25 cellular contexts compared by ENCODE assay signal in genomic region chr13:50001287-50001686, GRCh38. TPM values are rescaled to one million over a fixed set of nuclear protein-coding genes. Genes with fewer than 3 reads are reported as not detected.
DNase-seq lines count a peak whose midpoint lies in the region; ATAC-seq and TF ChIP-seq lines count a peak whose summit lies in the region.
"Had no signal": no experiment of that assay in that cellular context is flagged by ENCODE, and none has a peak within 500 bp of the region (broad histone marks: within the 10 kb centered on the region; RNA-seq: fewer than 3 reads in every experiment).

No MANE protein-coding gene starts in this region.

- peaks cover 90% of the 10 kb centered on the region for H3K79me2 ChIP-seq in Loucy (ENCODE audit: insufficient read depth, low read length)

- CTCF ChIA-PET in activated CD4-positive, alpha-beta T cell treated with anti-CD3 and anti-CD28 coated beads, Interleukin-2, amount 10 ng/mL, durations not matched to agents 7 days and 5 days (lab: Charles Lee): no interaction called here

- H3K9ac ChIP-seq in Loucy (ENCODE audit: low read depth, low read length, poor library complexity, severe bottlenecking): no peak overlapping the region
- H3K9ac ChIP-seq: KMS-11 had no signal

- peaks cover 72% of the 10 kb centered on the region for H4K20me1 ChIP-seq in Loucy (ENCODE audit: insufficient read depth, low read length, poor library complexity, severe bottlenecking)

- peak overlapping the region; percentile 86 for H3K4me3 ChIP-seq in Loucy (ENCODE audit: low read length, poor library complexity, severe bottlenecking)
- peak overlapping the region in 1 of 2 donors; percentile 21 for H3K4me3 ChIP-seq in gastroesophageal sphincter
- H3K4me3 ChIP-seq in tibial artery: no peak overlapping the region
- H3K4me3 ChIP-seq: heart left ventricle, PC-9 had no signal

- H3K27ac ChIP-seq in gastroesophageal sphincter (peak overlapping the region; percentile 75 to 100 (median 86)), tibial artery (peak overlapping the region; percentile 36 to 57)
- H3K27ac ChIP-seq: brain microvascular endothelial cell, KMS-11, PC-9 had no signal

- no peaks in the 10 kb centered on the region for H3K27me3 Mint-ChIP-seq in activated CD4-positive, alpha-beta T cell treated with anti-CD3 and anti-CD28 coated beads, Interleukin-2, amount 10 ng/mL, durations not matched to agents 7 days and 5 days
- H3K27me3 Mint-ChIP-seq: activated CD8-positive, alpha-beta memory T cell treated with anti-CD3 and anti-CD28 coated beads, Interleukin-2, amount 10 ng/mL, durations not matched to agents 7 days and 5 days; stimulated activated naive CD8-positive, alpha-beta T cell treated with anti-CD3 and anti-CD28 coated beads, Interleukin-15, Interleukin-2, amounts not matched to agents 100 ng/mL and 50 ng/mL, for 24 hours had no signal

- no peaks in the 10 kb centered on the region for H3K27me3 ChIP-seq in Loucy (ENCODE audit: insufficient read depth, low read length, poor library complexity, severe bottlenecking)
- H3K27me3 ChIP-seq in gastroesophageal sphincter: no peaks in the 10 kb centered on the region
- no peaks in the 10 kb centered on the region for H3K27me3 ChIP-seq in tibial artery
- H3K27me3 ChIP-seq: brain microvascular endothelial cell, heart left ventricle had no signal

- H3K4me1 Mint-ChIP-seq in activated CD4-positive, alpha-beta T cell treated with anti-CD3 and anti-CD28 coated beads, Interleukin-2, amount 10 ng/mL, durations not matched to agents 7 days and 5 days: peaks cover 41% of the 10 kb centered on the region

- peaks cover 46% of the 10 kb centered on the region for H3K36me3 Mint-ChIP-seq in activated CD4-positive, alpha-beta T cell treated with anti-CD3 and anti-CD28 coated beads, Interleukin-2, amount 10 ng/mL, durations not matched to agents 7 days and 5 days (ENCODE audit: low read depth)

- no peak for ATAC-seq in gastroesophageal sphincter
- ATAC-seq: activated CD8-positive, alpha-beta memory T cell treated with anti-CD3 and anti-CD28 coated beads, Interleukin-2, amount 10 ng/mL, durations not matched to agents 7 days and 5 days; heart left ventricle; WTC11 had no signal

- TF ChIP-seq EP300 in gastroesophageal sphincter (IDR thresholded peaks at IDR 0.05): no peak

- H3K4me1 ChIP-seq in Loucy (ENCODE audit: insufficient read depth, low read length, poor library complexity, severe bottlenecking): peaks cover 57% of the 10 kb centered on the region
- H3K4me1 ChIP-seq in gastroesophageal sphincter: peaks cover 0 to 84% (median 33%) of the 10 kb centered on the region in 3 donors
- peaks cover 5 to 73% (median 38%) of the 10 kb centered on the region in 4 donors for H3K4me1 ChIP-seq in tibial artery

- H3K9me3 ChIP-seq in Loucy (ENCODE audit: insufficient read depth, low read depth, low read length): no peaks in the 10 kb centered on the region
- no peaks in the 10 kb centered on the region for H3K9me3 ChIP-seq in gastroesophageal sphincter
- H3K9me3 ChIP-seq in tibial artery: no peaks in the 10 kb centered on the region
- H3K9me3 ChIP-seq: heart left ventricle had no signal

- TF ChIP-seq POLR2A in gastroesophageal sphincter (IDR thresholded peaks at IDR 0.05): no peak

- POLR2A ChIA-PET in activated CD4-positive, alpha-beta T cell treated with anti-CD3 and anti-CD28 coated beads, Interleukin-2, amount 10 ng/mL, durations not matched to agents 7 days and 5 days (lab: Charles Lee): interaction anchor here (0.6 kb wide), 1 partner anchor 910 kb away, joined by 3 read pairs; no protein-coding TSS in a partner anchor

- DNase-seq in activated CD4-positive, alpha-beta T cell treated with anti-CD3 and anti-CD28 coated beads, Interleukin-2, amount 10 ng/mL, durations not matched to agents 7 days and 5 days: no peak
- no peak for DNase-seq in activated CD4-positive, alpha-beta T cell treated with anti-CD3 and anti-CD28 coated beads, Interleukin-2, amount 50 U/mL, for 1 hour
- DNase-seq in tibial artery: no peak
- DNase-seq in HUDEP-2 (lab: John Stamatoyannopoulos, UW; ENCODE audit: unreplicated experiment in 76 of 76): no peak
- DNase-seq in OCI-M1 (lab: John Stamatoyannopoulos, UW): no peak
- DNase-seq in NK-92 treated with Interleukin-12 subunit alpha and Interleukin-12 subunit beta, amount 100 ng/mL, for 24 hours (lab: John Stamatoyannopoulos, UW): no peak
- DNase-seq: activated CD8-positive, alpha-beta memory T cell treated with anti-CD3 and anti-CD28 coated beads, Interleukin-2, amount 10 ng/mL, durations not matched to agents 7 days and 5 days; activated naive CD4-positive, alpha-beta T cell treated with Interleukin-2 at 50 U/mL for 16 hours; AML-193; brain microvascular endothelial cell; DMS79; effector memory CD4-positive, alpha-beta T cell; erythroblast; HCEC 1CT; heart left ventricle; NCI-H187; NCI-H2171; NCI-H524; PC-9; SHP77 had no signal

- no peak overlapping the region for H3K4me3 Mint-ChIP-seq in activated CD4-positive, alpha-beta T cell treated with anti-CD3 and anti-CD28 coated beads, Interleukin-2, amount 10 ng/mL, durations not matched to agents 7 days and 5 days
- H3K4me3 Mint-ChIP-seq: activated CD8-positive, alpha-beta memory T cell treated with anti-CD3 and anti-CD28 coated beads, Interleukin-2, amount 10 ng/mL, durations not matched to agents 7 days and 5 days; WTC11 had no signal

- intact Hi-C loops in tibial artery (cut with DNase I; ENCODE audit: low total_unique reads): no loop called here

- no peak overlapping the region for H2AFZ ChIP-seq in Loucy (ENCODE audit: low read length)
- H2AFZ ChIP-seq: PC-9 had no signal

- WGBS in gastroesophageal sphincter (ENCODE audit: low coverage in 1 of 2), 2 donors: 14 to 33% methylated on average over 1 of the region's 1 CpG

- H3K36me3 ChIP-seq in Loucy (ENCODE audit: insufficient read depth, low read length) (peaks cover 6% of the 10 kb centered on the region; the same call in 1 of the 2 replicates), gastroesophageal sphincter (peaks cover 0 to 21% of the 10 kb centered on the region in 2 donors), tibial artery (peaks cover 0 to 12% (median 5%) of the 10 kb centered on the region in 3 donors)

- TF ChIP-seq CTCF in Loucy (conservative IDR thresholded peaks at IDR 0.05; ENCODE audit: low read length) (no peak), gastroesophageal sphincter (IDR thresholded peaks at IDR 0.05) (no peak), tibial artery (IDR thresholded peaks at IDR 0.05) (no peak)

- H3K4me2 ChIP-seq in Loucy (ENCODE audit: low read depth, low read length, poor library complexity, severe bottlenecking): peak overlapping the region; percentile 92
- H3K4me2 ChIP-seq: KMS-11, PC-9 had no signal

- H3K27ac Mint-ChIP-seq in activated CD4-positive, alpha-beta T cell treated with anti-CD3 and anti-CD28 coated beads, Interleukin-2, amount 10 ng/mL, durations not matched to agents 7 days and 5 days: peak overlapping the region; percentile 46
- H3K27ac Mint-ChIP-seq: activated CD8-positive, alpha-beta memory T cell treated with anti-CD3 and anti-CD28 coated beads, Interleukin-2, amount 10 ng/mL, durations not matched to agents 7 days and 5 days; WTC11 had no signal

- H3K9me3 Mint-ChIP-seq in activated CD4-positive, alpha-beta T cell treated with anti-CD3 and anti-CD28 coated beads, Interleukin-2, amount 10 ng/mL, durations not matched to agents 7 days and 5 days: no peaks in the 10 kb centered on the region
- H3K9me3 Mint-ChIP-seq: stimulated activated naive CD8-positive, alpha-beta T cell treated with anti-CD3 and anti-CD28 coated beads, Interleukin-15, Interleukin-2, amounts not matched to agents 100 ng/mL and 50 ng/mL, for 24 hours; WTC11 had no signal

- H3K9me2 ChIP-seq in Loucy (replicated peaks; ENCODE audit: low read depth, low read length): no peaks in the 10 kb centered on the region

- no peaks in the 10 kb centered on the region for H3F3A ChIP-seq in Loucy (ENCODE audit: low read depth)

RNA-seq across cellular contexts. Expression of gene TRIM13, which starts 4.4 kb away (rescaled TPM):
- 10 to 100 TPM; 17.7 to 18.5 TPM for total RNA-seq in activated CD4-positive, alpha-beta T cell treated with anti-CD3 and anti-CD28 coated beads, Interleukin-2, amount 10 ng/mL, durations not matched to agents 7 days and 5 days
- total RNA-seq in gastroesophageal sphincter: 10 to 100 TPM; 25.4 to 45.8 (median 37.5) TPM

RNA-seq across cellular contexts. Expression of gene KCNRG, which starts 14.0 kb away (rescaled TPM):
- total RNA-seq in activated CD4-positive, alpha-beta T cell treated with anti-CD3 and anti-CD28 coated beads, Interleukin-2, amount 10 ng/mL, durations not matched to agents 7 days and 5 days: under 1 TPM; 0.42 to 0.60 TPM
- total RNA-seq in gastroesophageal sphincter: 1 to 10 TPM in 3 of 4 donors, under 1 TPM in 1; 0.32 to 6.7 (median 3.4) TPM
